8 cellular contexts compared by ENCODE assay signal in the genomic region with DNA sequence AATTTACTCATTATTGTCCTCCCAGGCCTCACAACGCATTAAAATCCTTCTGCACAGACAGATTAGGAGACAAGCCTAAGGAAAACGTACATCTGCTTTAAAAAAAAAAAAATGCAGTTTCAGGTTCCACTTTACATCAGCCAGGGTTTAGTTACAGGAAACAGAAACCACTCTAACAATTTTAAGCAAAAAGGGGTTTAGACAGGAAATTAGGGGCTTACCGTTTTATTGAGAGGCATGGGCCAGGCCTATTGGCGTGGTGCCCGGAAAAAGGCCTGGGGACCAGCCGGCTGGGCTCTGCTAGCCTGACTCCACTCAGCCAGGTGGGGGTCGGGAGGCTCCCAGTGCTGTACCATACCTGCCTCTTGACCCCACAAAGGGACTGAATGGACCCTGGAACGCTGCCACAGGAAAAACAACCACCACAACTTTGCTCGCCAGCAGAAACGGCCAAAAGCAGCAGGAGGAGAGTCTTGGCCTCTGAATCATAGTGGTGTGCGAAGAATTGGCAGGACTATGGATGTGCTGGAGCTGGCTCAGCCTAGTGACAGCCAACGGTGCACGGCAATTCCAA.
DNase-seq lines count a peak whose midpoint lies in the region; ATAC-seq, FAIRE-seq and TF ChIP-seq lines count a peak whose summit lies in the region.

No MANE protein-coding gene starts in this region.

- intact Hi-C loops in ascending aorta (cut with DNase I) (loop anchor here (1.0 to 5.0 kb wide), 2 partner anchors 39 to 75 kb away; no protein-coding TSS in a partner anchor), kidney (cut with DNase I) (no loop called here)

- TF ChIP-seq CTCF in ascending aorta (IDR thresholded peaks at IDR 0.05) (no peak), kidney (IDR thresholded peaks at IDR 0.05; ENCODE audit: borderline replicate concordance, extremely low read depth, insufficient read depth) (no peak), H9 (conservative IDR thresholded peaks at IDR 0.05) (no peak)

- H3K9me3 ChIP-seq in SJCRH30 (replicated peaks) (no peaks in the 10 kb centered on the region), ascending aorta (no peaks in the 10 kb centered on the region), kidney (ENCODE audit: control insufficient read depth in 1 of 2, low read length in 2 of 2) (peaks cover 0 to 7% of the 10 kb centered on the region in 2 donors), H9 (ENCODE audit: control insufficient read depth, low read depth, low read length) (no peaks in the 10 kb centered on the region)

- no peak overlapping the region for H3K4me3 Mint-ChIP-seq in H9

- no peak overlapping the region for H3K9ac ChIP-seq in kidney (ENCODE audit: low read length in 2 of 2)
- H3K9ac ChIP-seq in H9 (ENCODE audit: extremely low read depth, insufficient read length, low read length): no peak overlapping the region

- no peak overlapping the region for H4K8ac ChIP-seq in H9 (replicated peaks; ENCODE audit: insufficient read length, low read depth, low read length)

- TF ChIP-seq EP300 in Ishikawa (IDR thresholded peaks at IDR 0.05; ENCODE audit: borderline replicate concordance): peak; percentile 85

- no peak for TF ChIP-seq RAD21 in Ishikawa (IDR thresholded peaks at IDR 0.05; ENCODE audit: low read depth)

- H3K79me2 ChIP-seq in H9 (ENCODE audit: insufficient read depth, low read length): no peaks in the 10 kb centered on the region

- no peak overlapping the region; the same call in 1 of the 2 replicates for H3K14ac ChIP-seq in H9 (ENCODE audit: insufficient read depth, low read length)

- no peak overlapping the region for H3K23ac ChIP-seq in H9 (ENCODE audit: insufficient read length, low read depth, low read length)

- no peak overlapping the region for H3K4ac ChIP-seq in H9 (ENCODE audit: low read depth, low read length)

- no peak overlapping the region for H2BK20ac ChIP-seq in H9 (ENCODE audit: low read depth, low read length, poor library complexity, severe bottlenecking)

- H3K18ac ChIP-seq in H9 (ENCODE audit: insufficient read length, low read depth, low read length): no peak overlapping the region

- H2AFZ ChIP-seq in H9 (ENCODE audit: low read length): no peak overlapping the region

- H3K36me3 ChIP-seq in SJCRH30 (no peaks in the 10 kb centered on the region), ascending aorta (no peaks in the 10 kb centered on the region), kidney (ENCODE audit: control insufficient read depth in 1 of 2, insufficient read depth in 2 of 2, low read length in 2 of 2) (no peaks in the 10 kb centered on the region)

- no peak overlapping the region for H3K4me3 ChIP-seq in SJCRH30
- peak overlapping the region in 1 of 2 donors; percentile 32 for H3K4me3 ChIP-seq in ascending aorta
- no peak overlapping the region for H3K4me3 ChIP-seq in kidney (ENCODE audit: low read length in 2 of 2)

- no peak overlapping the region for H2BK15ac ChIP-seq in H9 (ENCODE audit: low read depth, low read length)

- WGBS in H9 (ENCODE audit: extremely low coverage, insufficient read length, low lambda C conversion rate): no CpG with 5 or more reads among the region's 13 CpGs

- H4K5ac ChIP-seq in H9 (ENCODE audit: insufficient read length, low read depth, low read length): no peak overlapping the region

- peaks cover 14 to 16% of the 10 kb centered on the region in 2 experiments for H3K4me1 Mint-ChIP-seq in H9

- H2BK120ac ChIP-seq in H9 (ENCODE audit: low read depth, low read length, poor library complexity, severe bottlenecking): no peak overlapping the region

- H4K91ac ChIP-seq in H9 (ENCODE audit: insufficient read length, low read depth, low read length): no peak overlapping the region

- H3K79me1 ChIP-seq in H9 (ENCODE audit: insufficient read depth, low read depth, low read length, poor library complexity, severe bottlenecking): no peaks in the 10 kb centered on the region

- peaks cover 11 to 12% (median 11%) of the 10 kb centered on the region in 3 experiments for H3K36me3 Mint-ChIP-seq in H9 (ENCODE audit: insufficient read depth in 1 of 3, low read depth in 3 of 3)

- FAIRE-seq in kidney (lab: Jason Lieb, UNC): no peak

- no peak overlapping the region for H2BK12ac ChIP-seq in H9 (ENCODE audit: insufficient read length, low read depth, low read length)

- H2BK5ac ChIP-seq in H9 (ENCODE audit: insufficient read length, low read length): no peak overlapping the region

- no peaks in the 10 kb centered on the region for H3K23me2 ChIP-seq in H9 (ENCODE audit: insufficient read length, low read depth, low read length, poor library complexity, severe bottlenecking)

- peak; percentile 74 for ATAC-seq in GM21619 (IDR thresholded peaks at IDR 0.05; ENCODE audit: unreplicated experiment)

- H3K4me1 ChIP-seq in SJCRH30 (peaks cover 37% of the 10 kb centered on the region), ascending aorta (peaks cover 14 to 27% of the 10 kb centered on the region in 2 donors), kidney (ENCODE audit: control insufficient read depth in 1 of 2, insufficient read depth in 1 of 2, low read depth in 1 of 2, low read length in 2 of 2) (peaks cover 0 to 3% of the 10 kb centered on the region in 2 donors), H9 (ENCODE audit: insufficient read depth, low read length) (no peaks in the 10 kb centered on the region; the same call in 1 of the 2 replicates)

- H3K27me3 ChIP-seq in SJCRH30: no peaks in the 10 kb centered on the region
- H3K27me3 ChIP-seq in ascending aorta: no peaks in the 10 kb centered on the region
- H3K27me3 ChIP-seq in H9 (ENCODE audit: insufficient read depth, low read length): no peaks in the 10 kb centered on the region

- no peak overlapping the region for H2AK5ac ChIP-seq in H9 (ENCODE audit: insufficient read length, low read length)

- no peak overlapping the region for H3K4me2 ChIP-seq in H9 (ENCODE audit: insufficient read depth, insufficient read length, low read length)

- H3K27me3 Mint-ChIP-seq in H9 (ENCODE audit: low read depth): peaks cover 3% of the 10 kb centered on the region; the same call in 1 of the 2 replicates

- DNase-seq in GDM1 (lab: John Stamatoyannopoulos, UW): peak; percentile 72
- peak; percentile 89 to 97 for DNase-seq in SJCRH30
- peak; percentile 63 to 95 for DNase-seq in ascending aorta (ENCODE audit: low spot score in 2 of 2)
- peak; percentile 88 for DNase-seq in kidney
- DNase-seq in stimulated activated CD4-positive, alpha-beta T cell treated with anti-CD3 and anti-CD28 coated beads, Interleukin-2, amount 100 ng/mL, for 4 hours (ENCODE audit: low read depth): peak; percentile 22
- no peak for DNase-seq in H9

- no peak overlapping the region for H3T11ph ChIP-seq in H9 (ENCODE audit: low read length)

- peaks cover 7 to 12% of the 10 kb centered on the region in 2 experiments; a peak in 4 of 5 replicates for H3K9me3 Mint-ChIP-seq in H9

- H4K20me1 ChIP-seq in H9 (ENCODE audit: control insufficient read depth, insufficient read depth, insufficient read length): no peaks in the 10 kb centered on the region

- peak overlapping the region in 1 of 3 experiments; percentile 48; a peak in 2 of 7 replicates for H3K27ac Mint-ChIP-seq in H9

- H3K56ac ChIP-seq in H9 (ENCODE audit: insufficient read length, low read depth, low read length): no peak overlapping the region

- H3K27ac ChIP-seq in SJCRH30: peak overlapping the region; percentile 74
- H3K27ac ChIP-seq in ascending aorta: peak overlapping the region; percentile 93 to 94
- peak overlapping the region in 1 of 2 donors; percentile 47 for H3K27ac ChIP-seq in kidney (ENCODE audit: low read depth in 2 of 2, low read length in 2 of 2)
- no peak overlapping the region for H3K27ac ChIP-seq in H9 (ENCODE audit: insufficient read length, low read depth, low read length)

TF ChIP-seq in Ishikawa, 13 proteins besides CTCF, POLR2A, EP300 and RAD21 (continues in another document):
- TF ChIP-seq CEBPB (IDR thresholded peaks at IDR 0.05) (no peak), NFIC (IDR thresholded peaks at IDR 0.05) (peak; percentile 92), EGR1 (IDR thresholded peaks at IDR 0.05) (no peak), TEAD4 (IDR thresholded peaks at IDR 0.05) (peak; percentile 66), ZBTB7A (IDR thresholded peaks at IDR 0.05; ENCODE audit: low read depth) (peak; percentile 28; the same call in 1 of the 2 replicates), YY1 (IDR thresholded peaks at IDR 0.05; ENCODE audit: low read depth) (0 out of 2 replicates have a peak, but pooled peaks have one; percentile 6), TCF12 (IDR thresholded peaks at IDR 0.05; ENCODE audit: low read depth) (peak; percentile 83), CREB1 (IDR thresholded peaks at IDR 0.05; ENCODE audit: low read depth) (no peak), FOXM1 (IDR thresholded peaks at IDR 0.05; ENCODE audit: borderline replicate concordance, low read depth) (no peak), TAF1 (IDR thresholded peaks at IDR 0.05; ENCODE audit: low read depth) (no peak)
- TF ChIP-seq, protein P1, sequence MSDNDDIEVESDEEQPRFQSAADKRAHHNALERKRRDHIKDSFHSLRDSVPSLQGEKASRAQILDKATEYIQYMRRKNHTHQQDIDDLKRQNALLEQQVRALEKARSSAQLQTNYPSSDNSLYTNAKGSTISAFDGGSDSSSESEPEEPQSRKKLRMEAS (IDR thresholded peaks at IDR 0.05): peak; percentile 33
- TF ChIP-seq, protein P2, sequence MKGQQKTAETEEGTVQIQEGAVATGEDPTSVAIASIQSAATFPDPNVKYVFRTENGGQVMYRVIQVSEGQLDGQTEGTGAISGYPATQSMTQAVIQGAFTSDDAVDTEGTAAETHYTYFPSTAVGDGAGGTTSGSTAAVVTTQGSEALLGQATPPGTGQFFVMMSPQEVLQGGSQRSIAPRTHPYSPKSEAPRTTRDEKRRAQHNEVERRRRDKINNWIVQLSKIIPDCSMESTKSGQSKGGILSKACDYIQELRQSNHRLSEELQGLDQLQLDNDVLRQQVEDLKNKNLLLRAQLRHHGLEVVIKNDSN (IDR thresholded peaks at IDR 0.05): peak; percentile 21; the same call in 1 of the 2 replicates
